Comparison of ENCODE assay signal across 17 cellular contexts in genomic region chr1:152962876-152963415, GRCh38. TPM values are rescaled to one million over a fixed set of nuclear protein-coding genes. Genes with fewer than 3 reads are reported as not detected.
DNase-seq lines count a peak whose midpoint lies in the region; ATAC-seq and TF ChIP-seq lines count a peak whose summit lies in the region.
"Had no signal": no experiment of that assay in that cellular context is flagged by ENCODE, and none has a peak within 500 bp of the region (broad histone marks: within the 10 kb centered on the region; RNA-seq: fewer than 3 reads in every experiment).

No MANE protein-coding gene starts in this region.

- H3K27ac Mint-ChIP-seq in osteocyte (ENCODE audit: unreplicated experiment) = no peak overlapping the region
- H3K27ac Mint-ChIP-seq: CD4-positive, alpha-beta T cell had no signal

- intact Hi-C loops in PC-9 (cut with micrococcal nuclease; ENCODE audit: unreplicated experiment) = loop anchor here (1.0 kb wide), 1 partner anchor 38 kb away; the partner anchor contains the start of gene SPRR3
- intact Hi-C loops in psoas muscle (cut with DNase I) = no loop called here

- H3K9me3 ChIP-seq in BLaER1 (no peaks in the 10 kb centered on the region), PC-9 (ENCODE audit: insufficient read depth, low read depth) (no peaks in the 10 kb centered on the region), psoas muscle (no peaks in the 10 kb centered on the region)
- H3K9me3 ChIP-seq: Caco-2 had no signal

- H3K4me3 ChIP-seq in BLaER1 (no peak overlapping the region), KMS-11 (IDR thresholded peaks at IDR 0.05; ENCODE audit: insufficient read depth, low read depth, low read length) (peak overlapping the region; percentile 16), PC-9 (no peak overlapping the region), psoas muscle (no peak overlapping the region)
- H3K4me3 ChIP-seq: GM23248 had no signal

- peaks cover 3% of the 10 kb centered on the region for H3K9me3 Mint-ChIP-seq in osteocyte (ENCODE audit: unreplicated experiment)
- H3K9me3 Mint-ChIP-seq: CD4-positive, alpha-beta T cell had no signal

- H2AFZ ChIP-seq in KMS-11 (ENCODE audit: low read depth) (no peak overlapping the region), PC-9 (no peak overlapping the region)
- H2AFZ ChIP-seq: GM23248 had no signal

- ATAC-seq in psoas muscle = no peak

- POLR2A ChIA-PET in PC-9 (lab: Charles Lee; ENCODE audit: unreplicated experiment) = interaction anchor here (0.7 kb wide), 1 partner anchor 672 kb away, joined by 4 read pairs; no protein-coding TSS in a partner anchor

- H3K27me3 ChIP-seq in BLaER1 (no peaks in the 10 kb centered on the region), KMS-11 (ENCODE audit: insufficient read depth, low read depth) (no peaks in the 10 kb centered on the region), PC-9 (ENCODE audit: insufficient read depth, low read depth) (no peaks in the 10 kb centered on the region), psoas muscle (ENCODE audit: insufficient read depth in 3 of 3, low read length in 2 of 3) (no peaks in the 10 kb centered on the region)

- H3K79me2 ChIP-seq in KMS-11 (ENCODE audit: insufficient read depth, low read depth) (no peaks in the 10 kb centered on the region), PC-9 (ENCODE audit: low read depth) (no peaks in the 10 kb centered on the region)

- H3K27me3 Mint-ChIP-seq in osteocyte (ENCODE audit: unreplicated experiment) = no peaks in the 10 kb centered on the region

- no TSS peak for BruUV-seq in PC-9 (replicated peaks; lab: Mats Ljungman, UMichigan)

- H3K4me1 ChIP-seq in BLaER1 (peaks cover 55% of the 10 kb centered on the region), KMS-11 (ENCODE audit: low read depth, poor library complexity, severe bottlenecking) (no peaks in the 10 kb centered on the region), PC-9 (replicated peaks; ENCODE audit: insufficient read depth) (peaks cover 39% of the 10 kb centered on the region), psoas muscle (no peaks in the 10 kb centered on the region)
- H3K4me1 ChIP-seq: Caco-2 had no signal

- H4K20me1 ChIP-seq in BLaER1 (no peaks in the 10 kb centered on the region), KMS-11 (ENCODE audit: insufficient read depth) (no peaks in the 10 kb centered on the region), PC-9 (ENCODE audit: insufficient read depth) (no peaks in the 10 kb centered on the region)

- H3K9me2 ChIP-seq in PC-9 (ENCODE audit: insufficient read depth) = no peaks in the 10 kb centered on the region

- H3K4me3 Mint-ChIP-seq in osteocyte (ENCODE audit: unreplicated experiment) = no peak overlapping the region
- H3K4me3 Mint-ChIP-seq: CD4-positive, alpha-beta T cell had no signal

- TF ChIP-seq CTCF in KMS-11 (conservative IDR thresholded peaks at IDR 0.05; ENCODE audit: low read depth, low read length) (no peak), PC-9 (conservative IDR thresholded peaks at IDR 0.05) (no peak), osteocyte (IDR thresholded peaks at IDR 0.05) (no peak), psoas muscle (IDR thresholded peaks at IDR 0.05) (no peak)

- WGBS in psoas muscle, 3 donors = 53 to 72% (median 55%) methylated on average over 2 of the region's 2 CpGs

- H3F3A ChIP-seq in PC-9 (ENCODE audit: insufficient read depth, low read depth) = peaks cover 15% of the 10 kb centered on the region; the same call in 1 of the 2 replicates

- CTCF ChIA-PET in PC-9 (lab: Charles Lee) = interaction anchor here (0.8 kb wide), 1 partner anchor 55 kb away, joined by 3 read pairs; the partner anchor contains the start of gene IVL

- H3K36me3 ChIP-seq in BLaER1 (no peaks in the 10 kb centered on the region), KMS-11 (ENCODE audit: insufficient read depth) (no peaks in the 10 kb centered on the region), PC-9 (ENCODE audit: low read depth) (no peaks in the 10 kb centered on the region), psoas muscle (ENCODE audit: insufficient read depth in 1 of 2, low read depth in 1 of 2) (no peaks in the 10 kb centered on the region)

- no peaks in the 10 kb centered on the region for H3K4me1 Mint-ChIP-seq in osteocyte (ENCODE audit: unreplicated experiment)

- no peaks in the 10 kb centered on the region for H3K36me3 Mint-ChIP-seq in osteocyte (ENCODE audit: unreplicated experiment)

- DNase-seq in PC-9 (peak; percentile 32 to 92), osteocyte (ENCODE audit: extremely low spot score, unreplicated experiment) (peak; percentile 42), T-helper 9 cell (no peak), NCI-H1092 treated with DMSO at 0.1 percent for 48 hours (lab: John Stamatoyannopoulos, UW) (no peak), psoas muscle (no peak)
- DNase-seq: 8988T; C1 segment of cervical spinal cord; Caco-2; CD4-positive, alpha-beta T cell; GM23248; HCEC 1CT; IMR-90 had no signal

- H3K9ac ChIP-seq in BLaER1 (no peak overlapping the region), KMS-11 (no peak overlapping the region)
- H3K9ac ChIP-seq: GM23248 had no signal

- H3K4me2 ChIP-seq in BLaER1 (peak overlapping the region; percentile 82), KMS-11 (no peak overlapping the region), PC-9 (peak overlapping the region; percentile 34; the same call in 1 of the 2 replicates)

- H3K27ac ChIP-seq in BLaER1 (peak overlapping the region; percentile 84), KMS-11 (no peak overlapping the region), PC-9 (peak overlapping the region; percentile 33; the same call in 1 of the 2 replicates), psoas muscle (no peak overlapping the region)
- H3K27ac ChIP-seq: GM23248, HL-60 had no signal

RNA-seq across cellular contexts. Expression of gene SPRR4, which starts 7.5 kb away (rescaled TPM):
- total RNA-seq in PC-9 (2021) (not detected in 2 replicates), osteocyte (not detected in 2 replicates), psoas muscle (not detected)
- not detected for polyA plus RNA-seq in psoas muscle
- total RNA-seq: A673; Caco-2; CD4-positive, alpha-beta T cell; GM23248; IMR-90 had no signal
- polyA plus RNA-seq: AG04450, GM23248, IMR-90 had no signal

RNA-seq across cellular contexts. Expression of gene SPRR5, which starts 15.9 kb away (rescaled TPM):
- total RNA-seq in PC-9 (2021) (not detected in 2 replicates), osteocyte (not detected in 2 replicates), psoas muscle (not detected)
- not detected for polyA plus RNA-seq in psoas muscle
- total RNA-seq: A673; Caco-2; CD4-positive, alpha-beta T cell; GM23248; IMR-90 had no signal
- polyA plus RNA-seq: AG04450, GM23248, IMR-90 had no signal

RNA-seq across cellular contexts. Expression of gene SPRR1A, which starts 20.9 kb away (rescaled TPM):
- total RNA-seq in PC-9 (2021) (not detected in 2 replicates), osteocyte (not detected in 2 replicates), psoas muscle (not detected)
- polyA plus RNA-seq in psoas muscle = not detected
- total RNA-seq: A673; Caco-2; CD4-positive, alpha-beta T cell; GM23248; IMR-90 had no signal
- polyA plus RNA-seq: AG04450, GM23248, IMR-90 had no signal

RNA-seq across cellular contexts. Expression of gene SPRR3, which starts 38.6 kb away (rescaled TPM):
- total RNA-seq in PC-9 (2021) (0.57 TPM in 1 of 2 replicates, not detected in the other), osteocyte (not detected in 2 replicates), psoas muscle (1 to 10 TPM in 1 of 4 donors, under 1 TPM in 1, not detected in 2; 0.32 to 1.1 TPM)
- 1 to 10 TPM in 1 of 3 donors, under 1 TPM in 1, not detected in 1; 0.82 to 1.2 TPM for polyA plus RNA-seq in psoas muscle
- total RNA-seq: A673; CD4-positive, alpha-beta T cell; GM23248; IMR-90 had no signal
- polyA plus RNA-seq: AG04450, GM23248, IMR-90 had no signal

RNA-seq across cellular contexts. Expression of gene IVL, which starts 54.6 kb away (rescaled TPM):
- total RNA-seq in PC-9 (2021) (not detected in 2 replicates), osteocyte (not detected in 2 replicates), psoas muscle (not detected)
- polyA plus RNA-seq in psoas muscle = under 1 TPM in 1 of 3 donors, not detected in 2; 0.04 TPM
- total RNA-seq: A673; Caco-2; CD4-positive, alpha-beta T cell; IMR-90 had no signal
- polyA plus RNA-seq: AG04450, IMR-90 had no signal

Comparison
In these comparisons a context has a peak if more than half of its experiments do, and no peak if none do; other contexts are left out.
1. H3K27ac ChIP-seq: peak in BLaER1 (single experiment) and PC-9 (single experiment); none in KMS-11 (single experiment) and psoas muscle (single experiment).
2. DNase-seq: peak in PC-9 (2 of 2) and osteocyte (single experiment); none in T-helper 9 cell (single experiment), NCI-H1092 treated with DMSO at 0.1 percent for 48 hours (single experiment) and psoas muscle (0 of 2).